ENCODE assay signal across 9 cellular contexts in the genomic region with DNA sequence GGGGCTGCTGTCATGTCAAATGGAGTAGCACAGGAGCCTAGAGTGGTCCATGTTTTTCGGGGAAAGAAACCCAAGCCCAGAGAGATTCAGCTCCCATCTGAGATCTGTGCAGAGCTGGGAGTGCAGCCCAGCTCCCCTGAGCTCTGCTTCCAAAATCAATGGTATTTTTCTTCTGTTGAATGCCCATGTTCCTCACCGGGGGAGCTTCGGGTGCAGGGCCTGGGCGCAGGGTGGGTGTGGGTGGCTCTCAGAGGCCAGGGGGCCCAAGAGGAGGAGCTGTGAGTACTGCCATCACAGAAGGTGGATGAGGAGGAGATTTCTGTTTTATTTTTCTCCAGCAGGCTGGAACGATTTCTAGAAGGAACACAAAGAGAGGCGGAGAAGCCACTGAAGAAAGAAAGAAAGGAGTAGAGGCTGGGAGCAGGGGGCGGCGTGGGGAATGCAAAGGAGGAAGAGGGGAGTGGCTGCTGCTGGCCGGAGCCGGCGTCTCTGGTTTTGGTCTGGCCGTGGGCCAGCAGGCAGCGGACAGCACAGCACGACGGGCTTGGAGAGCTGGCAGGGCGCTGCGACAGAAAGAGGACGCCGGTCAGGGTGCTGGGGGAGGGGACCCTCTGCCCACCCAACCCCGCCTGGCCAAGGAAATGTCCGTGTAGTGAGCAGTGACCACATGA.
A peak's percentile ranks its signal among the peaks of the same experiment; 100 is the strongest.
DNase-seq lines count a peak whose midpoint lies in the region; ATAC-seq, FAIRE-seq and TF ChIP-seq lines count a peak whose summit lies in the region.
"Had no signal": no experiment of that assay in that cellular context is flagged by ENCODE, and none has a peak within 500 bp of the region (broad histone marks: within the 10 kb centered on the region; RNA-seq: fewer than 3 reads in every experiment).

No MANE protein-coding gene starts in this region.

- peaks cover 26 to 30% of the 10 kb centered on the region in 2 experiments for H3K4me1 ChIP-seq in K562 (replicated peaks in 1 of 2; ENCODE audit: control insufficient read depth in 2 of 2, insufficient read depth in 2 of 2, low read length in 2 of 2)
- peaks cover 7 to 13% of the 10 kb centered on the region in 2 donors for H3K4me1 ChIP-seq in kidney (ENCODE audit: control insufficient read depth in 1 of 2, insufficient read depth in 1 of 2, low read depth in 1 of 2, low read length in 2 of 2)
- H3K4me1 ChIP-seq in subcutaneous abdominal adipose tissue (ENCODE audit: control insufficient read depth in 5 of 5, insufficient read depth in 5 of 5, low read length in 5 of 5): peaks cover 8 to 32% (median 28%) of the 10 kb centered on the region in 5 donors

- H2AFZ ChIP-seq in K562 (ENCODE audit: low read depth, low read length): peak overlapping the region; percentile 83

- no peaks in the 10 kb centered on the region for H3K27me3 ChIP-seq in K562 (ENCODE audit: control insufficient read depth in 2 of 2, insufficient read depth in 2 of 2, low read length in 2 of 2)
- H3K27me3 ChIP-seq in subcutaneous abdominal adipose tissue (ENCODE audit: control insufficient read depth in 5 of 5, insufficient read depth in 4 of 5, low read length in 5 of 5): no peaks in the 10 kb centered on the region

- DNase-seq in HFFc6: peak; percentile 21
- DNase-seq in K562 (ENCODE audit: extremely low read depth in 1 of 4, low spot score in 3 of 4): peak; percentile 67 to 79 (median 70)
- DNase-seq in kidney: peak; percentile 94
- DNase-seq in MV-4-11 (lab: John Stamatoyannopoulos, UW): no peak
- DNase-seq in NCI-H1417 treated with DMSO at 0.1 percent for 48 hours (lab: John Stamatoyannopoulos, UW): no peak

- H3K9me3 Mint-ChIP-seq in HFFc6: peaks cover 7% of the 10 kb centered on the region

- H3K4me3 ChIP-seq in K562: 0 out of 2 replicates have a peak overlapping the region, but pooled peaks have one; percentile 9
- peak overlapping the region in 1 of 2 donors; percentile 48 for H3K4me3 ChIP-seq in kidney (ENCODE audit: low read length in 2 of 2)
- H3K4me3 ChIP-seq in subcutaneous abdominal adipose tissue (ENCODE audit: low read depth in 1 of 5, low read length in 5 of 5): peak overlapping the region; percentile 48 to 62 (median 51)

- 0 out of 2 replicates have a peak, but pooled peaks cover under 1% of the 10 kb centered on the region for H3K36me3 Mint-ChIP-seq in HFFc6 (ENCODE audit: low read depth)

- TF ChIP-seq EP300 in K562 (IDR thresholded peaks at IDR 0.05; ENCODE audit: low read length): no peak

- ATAC-seq in K562 (peak; percentile 74), HG03439 (IDR thresholded peaks at IDR 0.05; ENCODE audit: unreplicated experiment) (no peak), GM18511 (IDR thresholded peaks at IDR 0.05; ENCODE audit: unreplicated experiment) (no peak)

- WGBS in K562 (ENCODE audit: insufficient coverage, low coverage, missing lambda C conversion rate): 14% methylated on average over 20 of the region's 21 CpGs

- no peaks in the 10 kb centered on the region for H4K20me1 ChIP-seq in K562 (replicated peaks; ENCODE audit: control insufficient read depth, insufficient read depth, low read length)

- BruUV-seq in K562 (replicated peaks; lab: Mats Ljungman, UMichigan): no TSS peak

- H3K36me3 ChIP-seq in K562 (ENCODE audit: control insufficient read depth, insufficient read depth, low read length) (no peaks in the 10 kb centered on the region), kidney (ENCODE audit: control insufficient read depth in 1 of 2, insufficient read depth in 2 of 2, low read length in 2 of 2) (no peaks in the 10 kb centered on the region), subcutaneous abdominal adipose tissue (ENCODE audit: control insufficient read depth in 5 of 5, insufficient read depth in 5 of 5, low read length in 5 of 5) (no peaks in the 10 kb centered on the region)

- H3K79me2 ChIP-seq in K562 (ENCODE audit: control insufficient read depth, insufficient read depth, low read length): no peaks in the 10 kb centered on the region

- H3K9me3 ChIP-seq in K562 (replicated peaks; ENCODE audit: control insufficient read depth, insufficient read depth, low read depth, low read length) (peaks cover under 1% of the 10 kb centered on the region), kidney (ENCODE audit: control insufficient read depth in 1 of 2, low read length in 2 of 2) (no peaks in the 10 kb centered on the region), subcutaneous abdominal adipose tissue (ENCODE audit: control insufficient read depth in 5 of 5, low read length in 5 of 5) (peaks cover 0 to 5% (median 0%) of the 10 kb centered on the region in 5 donors)

- H3K9ac ChIP-seq in K562 (ENCODE audit: insufficient read depth in 1 of 2, low read depth in 2 of 2, low read length in 2 of 2) (peak overlapping the region; percentile 27 to 83; a peak in 3 of 4 replicates), kidney (ENCODE audit: low read length in 2 of 2) (peak overlapping the region; percentile 33 to 47), subcutaneous abdominal adipose tissue (ENCODE audit: low read length in 5 of 5) (peak overlapping the region in 2 of 5 donors; percentile 28 to 56)

- CTCF ChIA-PET in K562 (lab: Yijun Ruan, JAX; ENCODE audit: low intra/inter-chr PET ratio): interaction anchor here (0.7 to 1.6 kb wide), 5 partner anchors 76 to 222 kb away, joined by 3 to 13 read pairs (median 3); a partner anchor contains a TSS

- H3K27me3 Mint-ChIP-seq in HFFc6 (ENCODE audit: insufficient read depth): no peaks in the 10 kb centered on the region

- intact Hi-C loops in K562 (cut with micrococcal nuclease): loop anchor here (1.0 to 10.0 kb wide), 4 partner anchors 27 to 221 kb away; no protein-coding TSS in a partner anchor
- intact Hi-C loops in kidney (cut with DNase I): loop anchor here (10.0 kb wide), 1 partner anchor 75 kb away; a partner anchor contains a TSS

- no peak for TF ChIP-seq CTCF in HFFc6 (IDR thresholded peaks at IDR 0.05)
- no peak for TF ChIP-seq CTCF in K562 (IDR thresholded peaks at IDR 0.05 in 2 of 3, conservative IDR thresholded peaks at IDR 0.05 in 1 of 3; ENCODE audit: insufficient read depth in 2 of 3, low read depth in 1 of 3, low read length in 3 of 3)
- no peak for TF ChIP-seq CTCF in kidney (IDR thresholded peaks at IDR 0.05; ENCODE audit: borderline replicate concordance, extremely low read depth, insufficient read depth)

- no peak for TF ChIP-seq RAD21 in K562 (CRISPR knock-in tag; conservative IDR thresholded peaks at IDR 0.05 in 1 of 2, IDR thresholded peaks at IDR 0.05 in 1 of 2)

- POLR2A ChIA-PET in K562 (lab: Yijun Ruan, JAX): interaction anchor here (1.2 to 1.4 kb wide), 2 partner anchors 10 to 35 kb away, joined by 3 to 4 read pairs; no protein-coding TSS in a partner anchor

- H3K4me2 ChIP-seq in K562 (ENCODE audit: insufficient read depth, low read length): peak overlapping the region; percentile 75

- H3K4me3 Mint-ChIP-seq in HFFc6: peak overlapping the region; percentile 75

- in situ Hi-C loops in K562 (cut with MboI): loop anchor here (10.0 kb wide), 1 partner anchor 215 kb away; no protein-coding TSS in a partner anchor

- peaks cover 4% of the 10 kb centered on the region for H3K9me1 ChIP-seq in K562 (ENCODE audit: control insufficient read depth, insufficient read depth, low read length)

- TF ChIP-seq POLR2A in K562 (conservative IDR thresholded peaks at IDR 0.05): no peak

- H3K4me1 Mint-ChIP-seq in HFFc6 (ENCODE audit: low read depth): peaks cover 63% of the 10 kb centered on the region

- peak overlapping the region; percentile 8; the same call in 1 of the 2 replicates for H3K27ac Mint-ChIP-seq in HFFc6

- FAIRE-seq in K562 (lab: Jason Lieb, UNC) (no peak), kidney (lab: Jason Lieb, UNC) (no peak)
- FAIRE-seq: TTC549 had no signal

- H3K27ac ChIP-seq in K562 (ENCODE audit: extremely low read depth, low read depth, low read length) (no peak overlapping the region), kidney (ENCODE audit: low read depth in 2 of 2, low read length in 2 of 2) (peak overlapping the region; percentile 38 to 69), subcutaneous abdominal adipose tissue (ENCODE audit: low read depth, low read length) (no peak overlapping the region)

TF ChIP-seq in K562, 482 proteins besides CTCF, POLR2A, EP300 and RAD21 (continues in another document):
- TF ChIP-seq, protein P1, sequence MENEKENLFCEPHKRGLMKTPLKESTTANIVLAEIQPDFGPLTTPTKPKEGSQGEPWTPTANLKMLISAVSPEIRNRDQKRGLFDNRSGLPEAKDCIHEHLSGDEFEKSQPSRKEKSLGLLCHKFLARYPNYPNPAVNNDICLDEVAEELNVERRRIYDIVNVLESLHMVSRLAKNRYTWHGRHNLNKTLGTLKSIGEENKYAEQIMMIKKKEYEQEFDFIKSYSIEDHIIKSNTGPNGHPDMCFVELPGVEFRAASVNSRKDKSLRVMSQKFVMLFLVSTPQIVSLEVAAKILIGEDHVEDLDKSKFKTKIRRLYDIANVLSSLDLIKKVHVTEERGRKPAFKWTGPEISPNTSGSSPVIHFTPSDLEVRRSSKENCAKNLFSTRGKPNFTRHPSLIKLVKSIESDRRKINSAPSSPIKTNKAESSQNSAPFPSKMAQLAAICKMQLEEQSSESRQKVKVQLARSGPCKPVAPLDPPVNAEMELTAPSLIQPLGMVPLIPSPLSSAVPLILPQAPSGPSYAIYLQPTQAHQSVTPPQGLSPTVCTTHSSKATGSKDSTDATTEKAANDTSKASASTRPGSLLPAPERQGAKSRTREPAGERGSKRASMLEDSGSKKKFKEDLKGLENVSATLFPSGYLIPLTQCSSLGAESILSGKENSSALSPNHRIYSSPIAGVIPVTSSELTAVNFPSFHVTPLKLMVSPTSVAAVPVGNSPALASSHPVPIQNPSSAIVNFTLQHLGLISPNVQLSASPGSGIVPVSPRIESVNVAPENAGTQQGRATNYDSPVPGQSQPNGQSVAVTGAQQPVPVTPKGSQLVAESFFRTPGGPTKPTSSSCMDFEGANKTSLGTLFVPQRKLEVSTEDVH (IDR thresholded peaks at IDR 0.05; ENCODE audit: low read depth, partially characterized antibody): no peak
- TF ChIP-seq PRPF4 (IDR thresholded peaks at IDR 0.05; ENCODE audit: insufficient read depth, low read depth, low read length, poor library complexity, severe bottlenecking) (no peak), MYNN (IDR thresholded peaks at IDR 0.05) (no peak), MYNN (CRISPR knock-in tag; IDR thresholded peaks at IDR 0.05) (no peak), EWSR1 (IDR thresholded peaks at IDR 0.05; ENCODE audit: borderline replicate concordance, low read depth, partially characterized antibody) (no peak), STAG1 (CRISPR knock-in tag; IDR thresholded peaks at IDR 0.05; ENCODE audit: borderline replicate concordance) (no peak), NCOR1 (IDR thresholded peaks at IDR 0.05) (no peak), ZNF224 (CRISPR knock-in tag; IDR thresholded peaks at IDR 0.05) (no peak), ARHGAP35 (IDR thresholded peaks at IDR 0.05; ENCODE audit: partially characterized antibody) (no peak), DIDO1 (tag; IDR thresholded peaks at IDR 0.05; ENCODE audit: low read depth) (no peak), SMARCB1 (IDR thresholded peaks at IDR 0.05; ENCODE audit: insufficient read length, low read depth) (no peak), DPF2 (IDR thresholded peaks at IDR 0.05) (no peak), TEAD2 (tag; IDR thresholded peaks at IDR 0.05) (no peak)

Comparison
In these comparisons a context has a peak if more than half of its experiments do, and no peak if none do; other contexts are left out.
1. DNase-seq: peak in HFFc6 (single experiment), K562 (4 of 4) and kidney (single experiment); none in MV-4-11 (single experiment) and NCI-H1417 treated with DMSO at 0.1 percent for 48 hours (single experiment).
2. H3K27ac ChIP-seq: peak in kidney (2 of 2); none in K562 (single experiment) and subcutaneous abdominal adipose tissue (single experiment).